Comparison of ENCODE assay signal across 9 cellular contexts in the genomic region with DNA sequence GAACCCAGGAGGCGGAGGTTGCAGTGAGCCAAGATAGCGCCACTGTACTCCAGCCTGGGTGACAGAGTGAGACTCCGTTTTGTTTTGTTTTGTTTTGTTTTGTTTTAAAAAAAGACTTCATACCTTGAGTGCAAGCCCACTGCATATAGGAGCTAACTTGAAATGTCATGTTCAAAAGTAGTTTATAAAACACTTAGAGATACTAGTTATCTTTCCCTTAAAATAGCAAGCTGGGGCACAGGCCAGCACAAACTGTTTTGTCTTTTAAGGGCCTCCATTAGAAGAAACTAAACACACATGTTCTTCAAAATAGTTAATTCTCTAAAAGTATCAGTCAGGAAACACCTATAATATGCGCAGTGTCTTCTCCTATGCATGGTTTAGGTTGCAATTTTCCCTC.
"Had no signal": no experiment of that assay in that cellular context is flagged by ENCODE, and none has a peak within 500 bp of the region (broad histone marks: within the 10 kb centered on the region; RNA-seq: fewer than 3 reads in every experiment).

No MANE protein-coding gene starts in this region.

- H3K4me1 Mint-ChIP-seq: GM23338, H9 had no signal

- H3K27ac ChIP-seq: GM23248 had no signal

- H3K9ac ChIP-seq: GM23248 had no signal

- H3K4me3 Mint-ChIP-seq: GM23338, H9, HFFc6 had no signal

- H3K27ac Mint-ChIP-seq: GM23338, H9, HFFc6 had no signal

- H3K36me3 ChIP-seq: HAP-1 had no signal

- DNase-seq: GM23248, GOT3, H7, H9, HCEC 1CT, HFFc6 had no signal

- H3K4me3 ChIP-seq: GM23248, GM23338, HAP-1 had no signal

- H3K4me2 ChIP-seq: GM23338 had no signal

- ATAC-seq: GM23338, HCT116 had no signal

- H2AFZ ChIP-seq: GM23248, GM23338 had no signal
